ENCODE assay signal across 21 cellular contexts in genomic region chr6:165243801-165244200, GRCh38.
"Had no signal": no experiment of that assay in that cellular context is flagged by ENCODE, and none has a peak within 500 bp of the region (broad histone marks: within the 10 kb centered on the region; RNA-seq: fewer than 3 reads in every experiment).

No MANE protein-coding gene starts in this region.

- H3K27ac ChIP-seq: SJSA1, SK-N-MC had no signal

- H3K36me3 ChIP-seq: MG63, SJSA1 had no signal

- H3K27me3 ChIP-seq: MG63, SJSA1 had no signal

- DNase-seq: Karpas-422, KBM-7, MG63, NCI-H1092, NCI-H1105 treated with DMSO at 0.1 percent for 48 hours, NCI-H1417 treated with DMSO at 0.1 percent for 48 hours, NCI-H146, NCI-H1694 treated with DMSO at 0.1 percent for 48 hours, NCI-H1930, NCI-H2081, NCI-H2107, NCI-H2227 treated with DMSO at 0.1 percent for 48 hours, NCI-H524, NCI-H526 treated with DMSO at 0.1 percent for 48 hours, NCI-H748 treated with DMSO at 0.1 percent for 48 hours, Right ventricle myocardium superior, RPMI8226, SIG-M5 had no signal

- H3K9me3 ChIP-seq: MG63, SJSA1 had no signal

- H3K4me3 ChIP-seq: MG63, SJSA1, SK-N-MC had no signal

- FAIRE-seq: RCC 7860 had no signal
